15 cellular contexts compared by ENCODE assay signal in the genomic region with DNA sequence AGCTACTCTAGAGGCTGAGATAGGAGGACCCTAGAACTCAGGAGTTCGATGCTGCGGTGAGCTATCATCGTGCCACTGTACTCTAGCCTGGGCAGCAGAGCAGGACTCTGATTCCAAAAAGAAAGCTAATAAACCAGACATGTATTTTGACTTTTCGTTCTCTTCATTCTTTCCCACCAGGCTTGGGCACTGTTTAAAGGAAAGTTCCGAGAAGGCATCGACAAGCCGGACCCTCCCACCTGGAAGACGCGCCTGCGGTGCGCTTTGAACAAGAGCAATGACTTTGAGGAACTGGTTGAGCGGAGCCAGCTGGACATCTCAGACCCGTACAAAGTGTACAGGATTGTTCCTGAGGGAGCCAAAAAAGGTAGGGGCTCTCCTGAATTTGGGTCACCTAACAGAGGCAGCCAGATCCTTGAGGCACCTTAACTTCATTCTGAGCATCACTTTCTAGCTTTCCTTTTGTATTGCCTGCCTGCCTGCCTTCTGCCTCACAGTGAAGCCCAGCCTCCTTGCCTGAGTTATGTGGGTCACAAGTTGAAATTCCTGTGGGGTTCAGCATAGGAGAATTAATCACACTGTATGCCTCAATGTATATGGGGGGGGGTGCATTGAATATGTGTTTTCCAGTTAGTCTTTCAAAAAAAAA. TPM values are rescaled to one million over a fixed set of nuclear protein-coding genes. Genes with fewer than 3 reads are reported as not detected.
DNase-seq lines count a peak whose midpoint lies in the region; ATAC-seq and TF ChIP-seq lines count a peak whose summit lies in the region.
"Had no signal": no experiment of that assay in that cellular context is flagged by ENCODE, and none has a peak within 500 bp of the region (broad histone marks: within the 10 kb centered on the region; RNA-seq: fewer than 3 reads in every experiment).

No MANE protein-coding gene starts in this region.

- H3K36me3 Mint-ChIP-seq in T-cell (peaks cover 38% of the 10 kb centered on the region), immature natural killer cell (peaks cover 0 to 21% (median 7%) of the 10 kb centered on the region in 3 donors)

- intact Hi-C loops in PC-9 (cut with micrococcal nuclease; ENCODE audit: unreplicated experiment) (no loop called here), mammary epithelial cell (cut with micrococcal nuclease) (no loop called here)

- H3K4me1 ChIP-seq in BLaER1 treated with 17β-estradiol and CSF1 and Interleukin-3, amounts not matched to agents 10 nM and 100 nM: peaks cover 32 to 89% (median 75%) of the 10 kb centered on the region in 10 experiments
- H3K4me1 ChIP-seq in PC-9 (replicated peaks; ENCODE audit: insufficient read depth) (no peaks in the 10 kb centered on the region), mammary epithelial cell (ENCODE audit: insufficient read depth, low read length) (peaks cover 16% of the 10 kb centered on the region)

- peak; percentile 57 for TF ChIP-seq POLR2A in GM10847 (IDR thresholded peaks at IDR 0.05; ENCODE audit: extremely low read depth, insufficient read length)

- no peak overlapping the region for H2AFZ ChIP-seq in PC-9
- no peak overlapping the region for H2AFZ ChIP-seq in mammary epithelial cell (ENCODE audit: low read depth, low read length)

- H3K9me3 Mint-ChIP-seq in T-cell (no peaks in the 10 kb centered on the region), immature natural killer cell (no peaks in the 10 kb centered on the region)

- peaks cover 0 to 56% (median 4%) of the 10 kb centered on the region in 11 experiments; a peak in 9 of 22 replicates for H3K27me3 ChIP-seq in BLaER1 treated with 17β-estradiol and CSF1 and Interleukin-3, amounts not matched to agents 10 nM and 100 nM
- H3K27me3 ChIP-seq in PC-9 (ENCODE audit: insufficient read depth, low read depth): peaks cover 44% of the 10 kb centered on the region
- H3K27me3 ChIP-seq in mammary epithelial cell (ENCODE audit: insufficient read depth, low read length): peaks cover 43% of the 10 kb centered on the region

- peak overlapping the region in 5 of 11 experiments; percentile 11 to 90 (median 88); a peak in 6 of 22 replicates for H3K9ac ChIP-seq in BLaER1 treated with 17β-estradiol and CSF1 and Interleukin-3, amounts not matched to agents 10 nM and 100 nM
- no peak overlapping the region for H3K9ac ChIP-seq in mammary epithelial cell (ENCODE audit: insufficient read depth, low read length)

- H4K20me1 ChIP-seq in BLaER1 treated with 17β-estradiol and CSF1 and Interleukin-3, amounts not matched to agents 10 nM and 100 nM: peaks cover 0 to 80% (median 52%) of the 10 kb centered on the region in 11 experiments; a peak in 19 of 22 replicates
- no peaks in the 10 kb centered on the region for H4K20me1 ChIP-seq in PC-9 (ENCODE audit: insufficient read depth)
- H4K20me1 ChIP-seq in mammary epithelial cell (ENCODE audit: insufficient read depth, low read length): peaks cover 9% of the 10 kb centered on the region

- H3K4me1 Mint-ChIP-seq in T-cell (peaks cover 31 to 57% (median 47%) of the 10 kb centered on the region in 3 donors), immature natural killer cell (peaks cover 21 to 23% of the 10 kb centered on the region in 2 donors)

- H3K79me2 ChIP-seq in PC-9 (ENCODE audit: low read depth): no peaks in the 10 kb centered on the region
- no peaks in the 10 kb centered on the region for H3K79me2 ChIP-seq in mammary epithelial cell (ENCODE audit: insufficient read depth, low read length)

- peaks cover 4 to 5% of the 10 kb centered on the region in 2 donors for H3K27me3 Mint-ChIP-seq in T-cell
- peaks cover 12 to 21% (median 15%) of the 10 kb centered on the region in 3 donors for H3K27me3 Mint-ChIP-seq in immature natural killer cell (ENCODE audit: low read depth in 3 of 3)

- dilution Hi-C loops in mammary epithelial cell (cut with HindIII; ENCODE audit: low sequenced_read_pairs): loop anchor here (5.0 kb wide), 1 partner anchor 53 kb away; no protein-coding TSS in a partner anchor

- BruUV-seq in PC-9 (replicated peaks; lab: Mats Ljungman, UMichigan) (no TSS peak), mammary epithelial cell (replicated peaks; lab: Mats Ljungman, UMichigan) (no TSS peak)

- peaks cover 23 to 56% (median 49%) of the 10 kb centered on the region in 11 experiments for H3K36me3 ChIP-seq in BLaER1 treated with 17β-estradiol and CSF1 and Interleukin-3, amounts not matched to agents 10 nM and 100 nM
- no peaks in the 10 kb centered on the region for H3K36me3 ChIP-seq in PC-9 (ENCODE audit: low read depth)
- H3K36me3 ChIP-seq in mammary epithelial cell (ENCODE audit: insufficient read depth, low read length): no peaks in the 10 kb centered on the region
- H3K36me3 ChIP-seq: heart left ventricle, suprapubic skin had no signal

- DNase-seq in T-cell (no peak), immature natural killer cell (no peak), PC-9 (no peak), mammary epithelial cell (no peak), HEK293T (ENCODE audit: extremely low spot score) (no peak)
- DNase-seq: DND-41, erythroblast, heart left ventricle, NCI-H2107, NCI-H774, posterior cingulate gyrus had no signal

- POLR2A ChIA-PET in T-cell (lab: Charles Lee): no interaction called here
- POLR2A ChIA-PET in PC-9 (lab: Charles Lee; ENCODE audit: unreplicated experiment): no interaction called here
- POLR2A ChIA-PET in HEK293T (lab: Yijun Ruan, JAX): no interaction called here

- H3K4me2 ChIP-seq in BLaER1 treated with 17β-estradiol and CSF1 and Interleukin-3, amounts not matched to agents 10 nM and 100 nM: peak overlapping the region in 9 of 11 experiments; percentile 85 to 100 (median 97); a peak in 18 of 22 replicates
- H3K4me2 ChIP-seq in PC-9: no peak overlapping the region
- H3K4me2 ChIP-seq in mammary epithelial cell (ENCODE audit: insufficient read depth, low read depth, low read length): no peak overlapping the region

- no peak overlapping the region for H3K27ac Mint-ChIP-seq in T-cell
- peak overlapping the region in 2 of 6 donors; percentile 5 to 71 for H3K27ac Mint-ChIP-seq in immature natural killer cell

- H3K4me3 Mint-ChIP-seq in T-cell (peak overlapping the region in 2 of 3 donors; percentile 4 to 89), immature natural killer cell (peak overlapping the region in 4 of 5 donors; percentile 8 to 57 (median 40))

- H3K9me2 ChIP-seq in PC-9 (ENCODE audit: insufficient read depth): no peaks in the 10 kb centered on the region

- H3K27ac ChIP-seq in BLaER1 treated with 17β-estradiol and CSF1 and Interleukin-3, amounts not matched to agents 10 nM and 100 nM: no peak overlapping the region
- H3K27ac ChIP-seq in PC-9: no peak overlapping the region
- no peak overlapping the region for H3K27ac ChIP-seq in mammary epithelial cell (ENCODE audit: insufficient read depth, low read depth, low read length)
- H3K27ac ChIP-seq: heart left ventricle, suprapubic skin had no signal

- in situ Hi-C loops in mammary epithelial cell (cut with MboI; ENCODE audit: low sequenced_read_pairs in 2 of 2): no loop called here

- H3F3A ChIP-seq in PC-9 (ENCODE audit: insufficient read depth, low read depth): no peaks in the 10 kb centered on the region

- H3K9me3 ChIP-seq in BLaER1 treated with 17β-estradiol and CSF1 and Interleukin-3, amounts not matched to agents 10 nM and 100 nM (replicated peaks in 1 of 11): no peaks in the 10 kb centered on the region
- no peaks in the 10 kb centered on the region for H3K9me3 ChIP-seq in PC-9 (ENCODE audit: insufficient read depth, low read depth)
- no peaks in the 10 kb centered on the region for H3K9me3 ChIP-seq in mammary epithelial cell (replicated peaks; ENCODE audit: insufficient read depth, low read length)
- H3K9me3 ChIP-seq: heart left ventricle, suprapubic skin had no signal

- WGBS in mammary epithelial cell (ENCODE audit: low coverage, missing lambda C conversion rate): 84% methylated on average over 13 of the region's 13 CpGs

- H3K4me3 ChIP-seq in BLaER1 treated with 17β-estradiol and CSF1 and Interleukin-3, amounts not matched to agents 10 nM and 100 nM: peak overlapping the region in 6 of 10 experiments; percentile 71 to 98 (median 86); a peak in 10 of 20 replicates
- no peak overlapping the region for H3K4me3 ChIP-seq in PC-9
- H3K4me3 ChIP-seq in mammary epithelial cell (replicated peaks in 1 of 3; ENCODE audit: insufficient read depth in 1 of 3, low read depth in 2 of 3, low read length in 3 of 3): no peak overlapping the region
- H3K4me3 ChIP-seq: smooth muscle cell had no signal

- ATAC-seq in T-cell (replicated peaks in 1 of 4): no peak
- ATAC-seq: heart left ventricle had no signal

- CTCF ChIA-PET in T-cell (lab: Charles Lee): interaction anchor here in 1 of 2 donors (0.8 kb wide), 1 partner anchor 10 kb away, joined by 4 read pairs; no protein-coding TSS in a partner anchor
- CTCF ChIA-PET in PC-9 (lab: Charles Lee): no interaction called here
- CTCF ChIA-PET in mammary epithelial cell (lab: Charles Lee; ENCODE audit: low non-redundant PET): no interaction called here
- CTCF ChIA-PET in HEK293T (lab: Yijun Ruan, JAX): interaction anchor here (0.6 to 0.9 kb wide), 2 partner anchors 14 to 1094 kb away, joined by 3 read pairs; no protein-coding TSS in a partner anchor

- TF ChIP-seq CTCF in PC-9 (conservative IDR thresholded peaks at IDR 0.05) (no peak), mammary epithelial cell (conservative IDR thresholded peaks at IDR 0.05 in 1 of 2, IDR thresholded peaks at IDR 0.05 in 1 of 2; ENCODE audit: extremely low read depth in 1 of 2, insufficient read depth in 1 of 2, low read depth in 1 of 2, low read length in 2 of 2) (no peak)

TF ChIP-seq in HEK293T, 16 proteins besides CTCF, POLR2A, EP300 and RAD21:
- no peak for TF ChIP-seq ELF4 (IDR thresholded peaks at IDR 0.05)
- no peak for TF ChIP-seq SP1 (IDR thresholded peaks at IDR 0.05)
- TF ChIP-seq, protein P1, sequence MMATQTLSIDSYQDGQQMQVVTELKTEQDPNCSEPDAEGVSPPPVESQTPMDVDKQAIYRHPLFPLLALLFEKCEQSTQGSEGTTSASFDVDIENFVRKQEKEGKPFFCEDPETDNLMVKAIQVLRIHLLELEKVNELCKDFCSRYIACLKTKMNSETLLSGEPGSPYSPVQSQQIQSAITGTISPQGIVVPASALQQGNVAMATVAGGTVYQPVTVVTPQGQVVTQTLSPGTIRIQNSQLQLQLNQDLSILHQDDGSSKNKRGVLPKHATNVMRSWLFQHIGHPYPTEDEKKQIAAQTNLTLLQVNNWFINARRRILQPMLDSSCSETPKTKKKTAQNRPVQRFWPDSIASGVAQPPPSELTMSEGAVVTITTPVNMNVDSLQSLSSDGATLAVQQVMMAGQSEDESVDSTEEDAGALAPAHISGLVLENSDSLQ (IDR thresholded peaks at IDR 0.05): no peak

RNA-seq across cellular contexts. Expression of a gene that starts 3.2 kb away (rescaled TPM):
- total RNA-seq in T-cell: 10 to 100 TPM; 16.9 to 67.2 (median 28.4) TPM
- polyA plus RNA-seq in immature natural killer cell: under 1 TPM; 0.41 to 0.98 (median 0.51) TPM
- not detected in 2 replicates for total RNA-seq in PC-9 (2021)
- not detected for total RNA-seq in mammary epithelial cell
- 0.01 TPM for polyA plus RNA-seq in mammary epithelial cell
- polyA minus RNA-seq in mammary epithelial cell: not detected
- polyA plus RNA-seq: smooth muscle cell had no signal

Comparison
In these comparisons a context has a peak if more than half of its experiments do, and no peak if none do; other contexts are left out.
1. H3K4me2 ChIP-seq: peak in BLaER1 treated with 17β-estradiol and CSF1 and Interleukin-3, amounts not matched to agents 10 nM and 100 nM (9 of 11); none in PC-9 (single experiment) and mammary epithelial cell (single experiment).
2. H3K4me3 ChIP-seq: peak in BLaER1 treated with 17β-estradiol and CSF1 and Interleukin-3, amounts not matched to agents 10 nM and 100 nM (6 of 10); none in PC-9 (single experiment) and mammary epithelial cell (0 of 3).
3. RNA of a gene that starts 3.2 kb away (total RNA-seq): 16.9 to 67.2 TPM in T-cell; not detected in PC-9 and not detected in mammary epithelial cell; every median in the first group is over 10 times any median in the second.